17 cellular contexts compared by ENCODE assay signal in the genomic region with DNA sequence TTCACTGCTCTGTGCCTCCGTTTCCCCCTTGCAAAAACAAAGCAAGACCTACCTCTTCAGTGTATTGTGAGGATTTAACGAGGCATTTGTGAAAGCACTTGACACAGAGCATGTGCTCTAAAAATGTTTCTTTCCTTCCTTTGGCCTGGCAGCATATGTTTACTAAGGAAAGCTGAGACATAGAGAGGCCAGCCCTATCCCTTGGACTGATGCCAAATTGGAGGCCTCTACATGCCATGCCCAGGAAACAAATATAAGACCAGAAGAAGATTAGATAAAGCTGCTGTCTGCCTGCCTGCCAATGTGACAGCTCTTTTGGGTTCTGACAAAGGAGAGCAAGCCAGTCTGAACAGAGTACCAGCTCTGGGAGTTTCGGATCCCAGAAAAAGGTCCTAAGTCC. TPM values are rescaled to one million over a fixed set of nuclear protein-coding genes. Genes with fewer than 3 reads are reported as not detected.
DNase-seq lines count a peak whose midpoint lies in the region; ATAC-seq and TF ChIP-seq lines count a peak whose summit lies in the region.
"Had no signal": no experiment of that assay in that cellular context is flagged by ENCODE, and none has a peak within 500 bp of the region (broad histone marks: within the 10 kb centered on the region; RNA-seq: fewer than 3 reads in every experiment).

No MANE protein-coding gene starts in this region.

- peak overlapping the region; percentile 79 for H3K27ac Mint-ChIP-seq in mesothelial cell of epicardium
- no peak overlapping the region for H3K27ac Mint-ChIP-seq in activated T-cell treated with anti-CD3 and anti-CD28 coated beads, Interleukin-2, amount 50 U/mL, for 72 hours
- H3K27ac Mint-ChIP-seq: activated naive CD4-positive, alpha-beta T cell treated with anti-CD3 and anti-CD28 coated beads, Interleukin-2, amount 50 U/mL, for 24 hours; IgD-negative memory B cell; natural killer cell had no signal

- H3K4me3 Mint-ChIP-seq in mesothelial cell of epicardium, result no peak overlapping the region
- no peak overlapping the region for H3K4me3 Mint-ChIP-seq in activated T-cell treated with anti-CD3 and anti-CD28 coated beads, Interleukin-2, amount 50 U/mL, for 72 hours
- H3K4me3 Mint-ChIP-seq: activated naive CD4-positive, alpha-beta T cell treated with anti-CD3 and anti-CD28 coated beads, Interleukin-2, amount 50 U/mL, for 24 hours; natural killer cell had no signal

- TF ChIP-seq CTCF in cardiac fibroblast (IDR thresholded peaks at IDR 0.05; ENCODE audit: low read depth, low read length) (no peak), mesothelial cell of epicardium (IDR thresholded peaks at IDR 0.05; ENCODE audit: unreplicated experiment) (no peak)

- H3K4me3 ChIP-seq in cardiac fibroblast (replicated peaks in 1 of 2; ENCODE audit: low read depth in 2 of 2, low read length in 2 of 2), result no peak overlapping the region

- ATAC-seq in HG03159 (IDR thresholded peaks at IDR 0.05; ENCODE audit: unreplicated experiment), result no peak
- no peak for ATAC-seq in activated T-cell treated with anti-CD3 and anti-CD28 coated beads, Interleukin-2, amount 50 U/mL, for 72 hours (replicated peaks in 1 of 2)
- ATAC-seq: natural killer cell had no signal

- H3K9me3 Mint-ChIP-seq in mesothelial cell of epicardium, result no peaks in the 10 kb centered on the region
- H3K9me3 Mint-ChIP-seq in activated T-cell treated with anti-CD3 and anti-CD28 coated beads, Interleukin-2, amount 50 U/mL, for 72 hours, result no peaks in the 10 kb centered on the region
- H3K9me3 Mint-ChIP-seq: activated naive CD4-positive, alpha-beta T cell treated with anti-CD3 and anti-CD28 coated beads, Interleukin-2, amount 50 U/mL, for 24 hours; IgD-negative memory B cell; natural killer cell had no signal

- DNase-seq in ELR (ENCODE audit: low read depth) (peak; percentile 13), NCI-H2029 treated with DMSO at 0.1 percent for 48 hours (lab: John Stamatoyannopoulos, UW) (peak; percentile 33), cardiac fibroblast (ENCODE audit: low read depth in 2 of 2) (peak; percentile 49 to 71), mesothelial cell of epicardium (ENCODE audit: low spot score in 2 of 2, unreplicated experiment in 2 of 2) (no peak), CD1c-positive myeloid dendritic cell (ENCODE audit: extremely low spot score) (no peak), KG1 (lab: John Stamatoyannopoulos, UW) (no peak)
- DNase-seq in activated T-cell treated with anti-CD3 and anti-CD28 coated beads, Interleukin-2, amount 50 U/mL, for 72 hours, result no peak
- DNase-seq: activated CD4-positive, alpha-beta T cell treated with anti-CD3 and anti-CD28 coated beads, Interleukin-2, amount 50 U/mL, for 4 hours; DND-41; effector CD4-positive, alpha-beta T cell; natural killer cell; NCI-H526 treated with DMSO at 0.1 percent for 48 hours; stimulated activated CD4-positive, alpha-beta T cell treated with anti-CD3 and anti-CD28 coated beads, Interleukin-12 subunit alpha, Interleukin-12 subunit beta, amount 100 ng/mL, for 4 hours; SW 1271 had no signal

- H3K4me1 Mint-ChIP-seq in mesothelial cell of epicardium, result peaks cover 10% of the 10 kb centered on the region
- peaks cover under 1% of the 10 kb centered on the region for H3K4me1 Mint-ChIP-seq in activated T-cell treated with anti-CD3 and anti-CD28 coated beads, Interleukin-2, amount 50 U/mL, for 72 hours (ENCODE audit: low read depth)
- H3K4me1 Mint-ChIP-seq: IgD-negative memory B cell, natural killer cell had no signal

- no peaks in the 10 kb centered on the region for H3K36me3 Mint-ChIP-seq in mesothelial cell of epicardium
- no peaks in the 10 kb centered on the region for H3K36me3 Mint-ChIP-seq in activated T-cell treated with anti-CD3 and anti-CD28 coated beads, Interleukin-2, amount 50 U/mL, for 72 hours (ENCODE audit: insufficient read depth in 2 of 2)
- H3K36me3 Mint-ChIP-seq: activated naive CD4-positive, alpha-beta T cell treated with anti-CD3 and anti-CD28 coated beads, Interleukin-2, amount 50 U/mL, for 24 hours; IgD-negative memory B cell; natural killer cell had no signal

- H3K27me3 Mint-ChIP-seq in mesothelial cell of epicardium (ENCODE audit: low read depth), result peaks cover 2% of the 10 kb centered on the region
- H3K27me3 Mint-ChIP-seq in activated T-cell treated with anti-CD3 and anti-CD28 coated beads, Interleukin-2, amount 50 U/mL, for 72 hours (ENCODE audit: low read depth), result peaks cover 6% of the 10 kb centered on the region
- H3K27me3 Mint-ChIP-seq: activated naive CD4-positive, alpha-beta T cell treated with anti-CD3 and anti-CD28 coated beads, Interleukin-2, amount 50 U/mL, for 24 hours had no signal

RNA-seq across cellular contexts. Expression of a gene that starts 25.6 kb away (rescaled TPM):
- total RNA-seq in mesothelial cell of epicardium, result not detected in 3 replicates
- total RNA-seq in activated T-cell treated with anti-CD3 and anti-CD28 coated beads, Interleukin-2, amount 50 U/mL, for 72 hours, result not detected
- total RNA-seq: natural killer cell had no signal

RNA-seq across cellular contexts. Expression of a gene that starts 38.1 kb away (rescaled TPM):
- not detected in 3 replicates for total RNA-seq in mesothelial cell of epicardium
- total RNA-seq in activated T-cell treated with anti-CD3 and anti-CD28 coated beads, Interleukin-2, amount 50 U/mL, for 72 hours, result not detected
- total RNA-seq: natural killer cell had no signal

RNA-seq across cellular contexts. Expression of a gene that starts 45.4 kb away (rescaled TPM):
- total RNA-seq in mesothelial cell of epicardium, result 60.1 to 63.9 TPM (median 61.1 TPM) in 3 replicates
- total RNA-seq in activated T-cell treated with anti-CD3 and anti-CD28 coated beads, Interleukin-2, amount 50 U/mL, for 72 hours, result 10 to 100 TPM; 61.0 to 61.9 TPM

Comparison
In these comparisons a context has a peak if more than half of its experiments do, and no peak if none do; other contexts are left out.
1. DNase-seq: peak in ELR (single experiment), NCI-H2029 treated with DMSO at 0.1 percent for 48 hours (single experiment) and cardiac fibroblast (2 of 2); none in mesothelial cell of epicardium (0 of 2), CD1c-positive myeloid dendritic cell (single experiment), KG1 (single experiment) and activated T-cell treated with anti-CD3 and anti-CD28 coated beads, Interleukin-2, amount 50 U/mL, for 72 hours (0 of 2).